8 cellular contexts compared by ENCODE assay signal in the genomic region with DNA sequence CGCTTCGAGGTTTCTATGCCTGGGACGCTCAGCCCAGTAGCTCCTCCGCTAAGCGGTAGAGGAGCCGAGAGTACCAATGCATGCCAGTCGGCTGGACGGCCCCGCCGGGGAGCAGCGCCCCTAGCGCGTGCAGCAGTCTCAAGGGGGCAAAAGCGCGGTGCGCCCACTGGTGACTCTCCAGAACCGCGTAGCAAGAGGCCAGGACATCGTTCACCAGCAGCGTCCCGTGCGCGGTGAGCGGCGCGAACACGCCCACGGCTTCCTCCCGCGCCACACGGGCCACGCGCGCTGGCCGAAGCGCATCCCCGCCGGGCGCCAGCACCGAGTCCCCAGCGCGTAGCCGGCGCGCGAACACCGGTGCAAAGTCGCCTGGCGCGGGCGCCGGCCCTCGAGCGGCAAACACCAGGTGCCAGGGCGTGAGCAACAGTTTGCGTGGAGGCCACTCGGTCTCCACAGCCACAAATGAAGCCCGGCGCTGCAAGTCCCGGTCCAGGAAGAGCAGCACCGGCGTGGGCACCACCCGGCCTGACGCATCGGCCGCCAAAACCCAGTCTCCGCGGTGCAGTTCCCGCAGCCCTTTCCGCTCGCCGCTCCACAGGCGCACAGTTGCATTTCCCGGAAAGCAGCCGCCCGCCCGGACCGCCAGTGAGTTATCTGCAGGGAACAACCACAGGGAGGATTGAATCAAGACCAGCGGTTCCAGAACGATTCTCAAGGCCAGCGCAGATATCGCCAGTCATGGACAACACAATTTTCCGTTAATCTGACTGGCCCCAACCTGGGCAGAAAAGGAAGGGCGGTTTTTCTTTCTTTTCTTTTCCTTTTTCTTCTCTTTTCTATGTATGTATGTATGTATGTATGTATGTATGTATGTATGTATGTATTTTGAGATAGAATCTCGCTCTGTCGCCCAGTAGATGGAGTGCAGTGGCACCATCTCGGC. TPM values are rescaled to one million over a fixed set of nuclear protein-coding genes. Genes with fewer than 3 reads are reported as not detected.
DNase-seq lines count a peak whose midpoint lies in the region; ATAC-seq and TF ChIP-seq lines count a peak whose summit lies in the region.

No MANE protein-coding gene starts in this region.

- H3K4me1 Mint-ChIP-seq in MCF 10A (ENCODE audit: insufficient read depth, unreplicated experiment) (peaks cover 13% of the 10 kb centered on the region), T-helper 17 cell (peaks cover 47% of the 10 kb centered on the region), mesothelial cell of epicardium (peaks cover 33% of the 10 kb centered on the region)

- DNase-seq in breast epithelium (ENCODE audit: low spot score in 2 of 2) (no peak), MCF 10A (ENCODE audit: unreplicated experiment) (no peak), T-helper 17 cell (no peak), mesothelial cell of epicardium (ENCODE audit: low spot score in 2 of 2, unreplicated experiment in 2 of 2) (peak in 1 of 2 experiments; percentile 64), NCI-H226 (no peak)

- H3K4me3 ChIP-seq in breast epithelium = peak overlapping the region; percentile 25 to 60 (median 33)
- H3K4me3 ChIP-seq in ectodermal cell (ENCODE audit: insufficient read depth, low read depth, low read length) = peak overlapping the region; percentile 29
- H3K4me3 ChIP-seq in urinary bladder (ENCODE audit: low read depth, low read length) = peak overlapping the region; percentile 19

- 7 to 8% methylated on average over 87 of the region's 87 CpGs for WGBS in ectodermal cell, 2 experiments
- WGBS in urinary bladder = 5% methylated on average over 87 of the region's 87 CpGs

- H3K4me3 Mint-ChIP-seq in MCF 10A (ENCODE audit: unreplicated experiment) (no peak overlapping the region), T-helper 17 cell (peak overlapping the region; percentile 91), mesothelial cell of epicardium (peak overlapping the region; percentile 51)

- H3K9me3 Mint-ChIP-seq in MCF 10A (ENCODE audit: unreplicated experiment) (no peaks in the 10 kb centered on the region), mesothelial cell of epicardium (no peaks in the 10 kb centered on the region)

- no TSS peak for BruUV-seq in MCF 10A (replicated peaks; lab: Mats Ljungman, UMichigan)

- CTCF ChIA-PET in MCF 10A (lab: Yijun Ruan, JAX) = interaction anchor here (0.6 to 4.6 kb wide), 12 partner anchors 11 to 145 kb away, joined by 3 to 99 read pairs (median 25); a partner anchor contains a TSS

- H3K9me3 ChIP-seq in breast epithelium (no peaks in the 10 kb centered on the region), T-helper 17 cell (ENCODE audit: control insufficient read depth, low read length, poor library complexity, severe bottlenecking) (no peaks in the 10 kb centered on the region), ectodermal cell (ENCODE audit: control insufficient read depth, low read length) (no peaks in the 10 kb centered on the region)

- intact Hi-C loops in breast epithelium (cut with DNase I; ENCODE audit: low total_unique reads) (no loop called here), MCF 10A (cut with micrococcal nuclease) (loop anchor here (2.0 kb wide), 1 partner anchor 21 kb away; a partner anchor contains a TSS)

- no peak overlapping the region for H3K27ac Mint-ChIP-seq in MCF 10A (ENCODE audit: low read depth, unreplicated experiment)
- no peak overlapping the region for H3K27ac Mint-ChIP-seq in T-helper 17 cell
- H3K27ac Mint-ChIP-seq in mesothelial cell of epicardium = no peak overlapping the region

- H3K27me3 Mint-ChIP-seq in MCF 10A (ENCODE audit: insufficient read depth, unreplicated experiment) (no peaks in the 10 kb centered on the region), T-helper 17 cell (peaks cover 49% of the 10 kb centered on the region), mesothelial cell of epicardium (ENCODE audit: low read depth) (peaks cover 86% of the 10 kb centered on the region)

- ATAC-seq in T-helper 17 cell (peak; percentile 36), GM21576 (IDR thresholded peaks at IDR 0.05; ENCODE audit: unreplicated experiment) (no peak)

- POLR2A ChIA-PET in MCF 10A (lab: Yijun Ruan, JAX) = interaction anchor here (0.6 to 4.8 kb wide), 5 partner anchors 12 to 41 kb away, joined by 3 to 24 read pairs (median 4); a partner anchor contains a TSS

- H3K27me3 ChIP-seq in breast epithelium = peaks cover 11 to 60% of the 10 kb centered on the region in 2 donors
- peaks cover 92% of the 10 kb centered on the region for H3K27me3 ChIP-seq in ectodermal cell (ENCODE audit: control insufficient read depth, insufficient read depth, low read length, poor library complexity, severe bottlenecking)

- no peak for TF ChIP-seq POLR2A in breast epithelium (IDR thresholded peaks at IDR 0.05)

- no peak for TF ChIP-seq CTCF in breast epithelium (IDR thresholded peaks at IDR 0.05)
- TF ChIP-seq CTCF in MCF 10A (IDR thresholded peaks at IDR 0.05; ENCODE audit: unreplicated experiment) = no peak
- TF ChIP-seq CTCF in mesothelial cell of epicardium (IDR thresholded peaks at IDR 0.05; ENCODE audit: unreplicated experiment) = peak; percentile 21

- H3K36me3 ChIP-seq in breast epithelium (no peaks in the 10 kb centered on the region), ectodermal cell (ENCODE audit: control insufficient read depth, insufficient read depth, low read length) (no peaks in the 10 kb centered on the region), urinary bladder (ENCODE audit: insufficient read depth) (no peaks in the 10 kb centered on the region)

- no peaks in the 10 kb centered on the region for H3K36me3 Mint-ChIP-seq in MCF 10A (ENCODE audit: insufficient read depth, unreplicated experiment)
- H3K36me3 Mint-ChIP-seq in T-helper 17 cell (ENCODE audit: low read depth) = peaks cover 2% of the 10 kb centered on the region
- peaks cover under 1% of the 10 kb centered on the region for H3K36me3 Mint-ChIP-seq in mesothelial cell of epicardium

- H3K27ac ChIP-seq in breast epithelium (no peak overlapping the region), ectodermal cell (ENCODE audit: insufficient read depth, low read depth, low read length, poor library complexity, severe bottlenecking) (no peak overlapping the region), urinary bladder (ENCODE audit: low read depth) (no peak overlapping the region)

- H3K4me1 ChIP-seq in breast epithelium (peaks cover 18 to 28% of the 10 kb centered on the region in 2 donors), ectodermal cell (ENCODE audit: control insufficient read depth, insufficient read depth, low read length) (peaks cover 45% of the 10 kb centered on the region), urinary bladder (ENCODE audit: insufficient read depth) (no peaks in the 10 kb centered on the region)

RNA-seq across cellular contexts. Expression of a gene that starts 4.5 kb away (rescaled TPM):
- 1 to 10 TPM in 2 of 3 donors, under 1 TPM in 1; 0.29 to 1.6 (median 1.4) TPM for total RNA-seq in breast epithelium
- total RNA-seq in MCF 10A (2022) = not detected in 2 replicates
- under 1 TPM; 0.17 to 0.44 TPM for total RNA-seq in T-helper 17 cell
- 0.48 TPM for polyA plus RNA-seq in ectodermal cell (2013, experiment 1 of 4)
- 0.27 TPM for polyA plus RNA-seq in ectodermal cell (2013, experiment 2 of 4)
- 0.16 TPM for polyA plus RNA-seq in ectodermal cell (2013, experiment 3 of 4)
- 0.20 TPM for polyA plus RNA-seq in ectodermal cell (2013, experiment 4 of 4)
- total RNA-seq in mesothelial cell of epicardium = 0.38 to 0.63 TPM (median 0.49 TPM) in 3 replicates
- total RNA-seq in urinary bladder = 2.3 TPM
- 2.7 TPM for polyA plus RNA-seq in urinary bladder

RNA-seq across cellular contexts. Expression of a gene that starts 20.3 kb away (rescaled TPM):
- 1 to 10 TPM in 1 of 3 donors, under 1 TPM in 1, not detected in 1; 0.59 to 1.3 TPM for total RNA-seq in breast epithelium
- 0.35 and 0.93 TPM in 2 replicates for total RNA-seq in MCF 10A (2022)
- total RNA-seq in T-helper 17 cell = 1 to 10 TPM; 7.9 to 8.1 TPM
- 4.0 TPM for polyA plus RNA-seq in ectodermal cell (2013, experiment 1 of 4)
- 1.8 TPM for polyA plus RNA-seq in ectodermal cell (2013, experiment 2 of 4)
- 3.4 TPM for polyA plus RNA-seq in ectodermal cell (2013, experiment 3 of 4)
- polyA plus RNA-seq in ectodermal cell (2013, experiment 4 of 4) = 2.4 TPM
- 0.43 to 0.60 TPM (median 0.53 TPM) in 3 replicates for total RNA-seq in mesothelial cell of epicardium
- not detected for total RNA-seq in urinary bladder
- polyA plus RNA-seq in urinary bladder = 0.68 TPM

RNA-seq across cellular contexts. Expression of a gene that starts 20.5 kb away (rescaled TPM):
- 10 to 100 TPM; 37.6 to 73.0 (median 58.3) TPM for total RNA-seq in breast epithelium
- total RNA-seq in MCF 10A (2022) = 27.8 and 35.7 TPM in 2 replicates
- 100 to 1,000 TPM; 257 to 270 TPM for total RNA-seq in T-helper 17 cell
- polyA plus RNA-seq in ectodermal cell (2013, experiment 1 of 4) = 87.4 TPM
- polyA plus RNA-seq in ectodermal cell (2013, experiment 2 of 4) = 81.7 TPM
- polyA plus RNA-seq in ectodermal cell (2013, experiment 3 of 4) = 65.7 TPM
- 90.2 TPM for polyA plus RNA-seq in ectodermal cell (2013, experiment 4 of 4)
- total RNA-seq in mesothelial cell of epicardium = 142 to 160 TPM (median 149 TPM) in 3 replicates
- 52.4 TPM for total RNA-seq in urinary bladder
- 53.9 TPM for polyA plus RNA-seq in urinary bladder

RNA-seq across cellular contexts. Expression of a gene that starts 29.5 kb away (rescaled TPM):
- 10 to 100 TPM; 35.4 to 51.4 (median 45.9) TPM for total RNA-seq in breast epithelium
- 76.9 and 92.5 TPM in 2 replicates for total RNA-seq in MCF 10A (2022)
- total RNA-seq in T-helper 17 cell = 100 to 1,000 TPM; 137 to 139 TPM
- polyA plus RNA-seq in ectodermal cell (2013, experiment 1 of 4) = 38.6 TPM
- polyA plus RNA-seq in ectodermal cell (2013, experiment 2 of 4) = 59.7 TPM
- 36.7 TPM for polyA plus RNA-seq in ectodermal cell (2013, experiment 3 of 4)
- polyA plus RNA-seq in ectodermal cell (2013, experiment 4 of 4) = 50.5 TPM
- 125 to 137 TPM (median 136 TPM) in 3 replicates for total RNA-seq in mesothelial cell of epicardium
- total RNA-seq in urinary bladder = 30.5 TPM
- polyA plus RNA-seq in urinary bladder = 22.0 TPM

RNA-seq across cellular contexts. Expression of a gene that starts 41.1 kb away (rescaled TPM):
- 100 to 1,000 TPM; 329 to 646 (median 567) TPM for total RNA-seq in breast epithelium
- total RNA-seq in MCF 10A (2022) = 282 and 369 TPM in 2 replicates
- 100 to 1,000 TPM; 137 to 159 TPM for total RNA-seq in T-helper 17 cell
- polyA plus RNA-seq in ectodermal cell (2013, experiment 1 of 4) = 3,516 TPM
- 3,241 TPM for polyA plus RNA-seq in ectodermal cell (2013, experiment 2 of 4)
- polyA plus RNA-seq in ectodermal cell (2013, experiment 3 of 4) = 2,742 TPM
- 2,911 TPM for polyA plus RNA-seq in ectodermal cell (2013, experiment 4 of 4)
- 745 to 765 TPM (median 754 TPM) in 3 replicates for total RNA-seq in mesothelial cell of epicardium
- 941 TPM for total RNA-seq in urinary bladder
- polyA plus RNA-seq in urinary bladder = 999 TPM
